ENCODE assay signal across 16 cellular contexts in the genomic region with DNA sequence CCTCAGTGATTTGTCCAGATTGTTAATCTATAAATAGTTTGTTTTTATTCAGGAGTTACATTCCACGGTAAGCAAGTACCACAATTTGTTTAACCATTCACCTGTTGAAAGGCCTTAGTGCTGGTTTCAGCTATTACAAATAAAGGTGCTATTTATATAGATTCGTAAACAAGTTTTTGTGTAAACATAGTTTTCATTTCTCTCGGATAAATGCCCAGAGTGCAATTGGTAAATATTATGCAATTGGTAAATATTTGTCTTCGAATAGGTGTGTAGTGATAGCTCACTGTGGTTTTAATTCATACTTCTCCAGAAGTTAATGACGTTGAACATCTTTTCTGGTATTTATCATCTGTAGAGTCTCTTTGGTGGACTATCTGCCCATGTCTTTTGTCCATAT.
DNase-seq lines count a peak whose midpoint lies in the region; ATAC-seq and TF ChIP-seq lines count a peak whose summit lies in the region.
"Had no signal": no experiment of that assay in that cellular context is flagged by ENCODE, and none has a peak within 500 bp of the region (broad histone marks: within the 10 kb centered on the region; RNA-seq: fewer than 3 reads in every experiment).

No MANE protein-coding gene starts in this region.

- H3K4me1 ChIP-seq in HEK293 (ENCODE audit: control insufficient read depth, insufficient read depth, low read length) (no peaks in the 10 kb centered on the region), left lung (peaks cover 0 to 7% of the 10 kb centered on the region in 2 donors)

- intact Hi-C loops in left lung (cut with DNase I) = no loop called here

- no peak overlapping the region for H3K4me3 ChIP-seq in HEK293 (ENCODE audit: low read depth, low read length)
- H3K4me3 ChIP-seq in left lung = no peak overlapping the region
- H3K4me3 ChIP-seq: BLaER1 had no signal

- H3K27ac ChIP-seq in HEK293 (ENCODE audit: extremely low read depth, low read depth, low read length) (no peak overlapping the region), left lung (no peak overlapping the region)
- H3K27ac ChIP-seq: BLaER1 had no signal

- H3K36me3 ChIP-seq in HEK293 (ENCODE audit: control insufficient read depth in 2 of 2, insufficient read depth in 1 of 2, low read length in 2 of 2) = no peaks in the 10 kb centered on the region
- no peaks in the 10 kb centered on the region for H3K36me3 ChIP-seq in left lung
- H3K36me3 ChIP-seq: BLaER1 had no signal

- peak; percentile 56 for ATAC-seq in left lung
- no peak for ATAC-seq in GM18505 (IDR thresholded peaks at IDR 0.05; ENCODE audit: unreplicated experiment)

- no peak for TF ChIP-seq POLR2A in GM18505 (IDR thresholded peaks at IDR 0.05; ENCODE audit: borderline replicate concordance, extremely low read depth, insufficient read depth, insufficient read length)

- no peaks in the 10 kb centered on the region for H3K27me3 ChIP-seq in left lung
- H3K27me3 ChIP-seq: BLaER1 had no signal

- DNase-seq in DMS53 (lab: John Stamatoyannopoulos, UW) (peak; percentile 96), NCI-H774 (lab: John Stamatoyannopoulos, UW) (peak; percentile 21), left lung (no peak), iPS-NIHi11 (ENCODE audit: low spot score) (no peak), SKM-1 (lab: John Stamatoyannopoulos, UW; ENCODE audit: unreplicated experiment) (no peak)
- DNase-seq: CD8-positive, alpha-beta memory T cell; H9; Karpas-422; MV-4-11; NCI-H146; NCI-H524 treated with DMSO at 0.1 percent for 48 hours; Right ventricle myocardium superior; SK-N-SH had no signal

- H3K9me3 ChIP-seq in HEK293 (ENCODE audit: control insufficient read depth, insufficient read depth, low read depth, low read length) (no peaks in the 10 kb centered on the region), left lung (no peaks in the 10 kb centered on the region)
- H3K9me3 ChIP-seq: BLaER1 had no signal

- CTCF ChIA-PET in HEK293 (lab: Yijun Ruan, JAX) = interaction anchor here (0.6 kb wide), 1 partner anchor 849 kb away, joined by 4 read pairs; no protein-coding TSS in a partner anchor

- no peak for TF ChIP-seq CTCF in HEK293 (tag by site-specific recombination; IDR thresholded peaks at IDR 0.05)
- no peak for TF ChIP-seq CTCF in left lung (IDR thresholded peaks at IDR 0.05)

- POLR2A ChIA-PET in HEK293 (lab: Yijun Ruan, JAX) = no interaction called here

TF ChIP-seq in HEK293, 187 proteins besides CTCF, POLR2A, EP300 and RAD21:
- TF ChIP-seq SCRT2 (tag by site-specific recombination; IDR thresholded peaks at IDR 0.05) = peak; percentile 48; the same call in 1 of the 2 replicates
- no peak for TF ChIP-seq ZNF221 (tag by site-specific recombination; IDR thresholded peaks at IDR 0.05; ENCODE audit: borderline replicate concordance)
- TF ChIP-seq ZNF791 (tag by site-specific recombination; IDR thresholded peaks at IDR 0.05) = no peak
- TF ChIP-seq ZNF133 (tag by site-specific recombination; IDR thresholded peaks at IDR 0.05) = no peak

Comparison
In these comparisons a context has a peak if more than half of its experiments do, and no peak if none do; other contexts are left out.
1. DNase-seq: peak in DMS53 (single experiment) and NCI-H774 (single experiment); none in left lung (0 of 2), iPS-NIHi11 (single experiment) and SKM-1 (single experiment).